Comparison of ENCODE assay signal across 8 cellular contexts in the genomic region with DNA sequence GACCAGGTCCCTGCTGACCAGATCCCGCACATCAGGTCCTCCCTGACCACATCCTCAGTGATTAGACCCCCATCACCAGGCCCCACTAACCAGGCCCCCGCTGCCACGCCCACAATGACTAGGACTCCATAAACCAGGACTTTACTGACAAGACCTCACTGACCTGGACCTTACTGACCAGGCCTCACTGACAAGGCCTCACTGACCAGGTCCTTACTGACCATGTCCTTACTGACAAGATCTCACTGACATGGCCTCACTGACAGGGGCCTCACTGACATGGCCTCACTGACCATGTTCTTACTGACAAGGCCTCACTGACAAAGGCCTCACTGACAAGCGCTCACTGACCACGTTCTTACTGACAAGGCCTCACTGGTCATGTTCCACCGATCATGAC.
"Had no signal": no experiment of that assay in that cellular context is flagged by ENCODE, and none has a peak within 500 bp of the region (broad histone marks: within the 10 kb centered on the region; RNA-seq: fewer than 3 reads in every experiment).

No MANE protein-coding gene starts in this region.

- ATAC-seq: HCT116, K562 had no signal

- H3K36me3 ChIP-seq: HAP-1 had no signal

- H3K9me3 ChIP-seq: HAP-1 had no signal

- H3K4me3 ChIP-seq: GM23248, HAP-1, K562 had no signal

- H3K4me1 ChIP-seq: HAP-1 had no signal

- H2AFZ ChIP-seq: GM23248 had no signal

- H3K9ac ChIP-seq: GM23248 had no signal

- H3K4me3 Mint-ChIP-seq: HFFc6 had no signal

- H3K27ac ChIP-seq: GM23248 had no signal

- DNase-seq: GOT3, HFFc6, IMR-90, KG1 had no signal

- H3K27ac Mint-ChIP-seq: HFFc6 had no signal
